In the genomic region with DNA sequence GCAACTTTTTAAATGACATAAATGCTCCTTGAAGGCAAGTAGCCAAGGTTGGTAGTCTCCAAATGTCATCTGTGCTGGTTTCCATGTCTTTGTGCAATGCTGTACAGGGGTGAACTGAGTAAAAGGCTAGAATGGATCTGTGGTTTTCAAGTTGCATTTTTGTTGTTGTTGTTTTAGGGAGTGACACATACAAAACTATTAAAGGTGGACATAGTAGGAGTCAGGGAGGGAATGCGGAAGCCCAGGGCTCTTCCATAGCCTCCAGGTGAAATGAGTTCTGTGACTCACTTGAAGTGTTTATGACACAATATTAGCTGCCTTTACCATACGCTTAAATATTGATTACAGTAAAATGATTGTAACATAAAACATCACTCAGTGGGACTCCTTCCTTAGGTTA, we compare ENCODE assay signal across 22 cellular contexts. TPM values are rescaled to one million over a fixed set of nuclear protein-coding genes. Genes with fewer than 3 reads are reported as not detected.
DNase-seq lines count a peak whose midpoint lies in the region; ATAC-seq, FAIRE-seq and TF ChIP-seq lines count a peak whose summit lies in the region.
"Had no signal": no experiment of that assay in that cellular context is flagged by ENCODE, and none has a peak within 500 bp of the region (broad histone marks: within the 10 kb centered on the region; RNA-seq: fewer than 3 reads in every experiment).

No MANE protein-coding gene starts in this region.

- H3K9me3 ChIP-seq in A549 = no peaks in the 10 kb centered on the region
- no peaks in the 10 kb centered on the region for H3K9me3 ChIP-seq in adipocyte (ENCODE audit: control insufficient read depth, low read length)
- H3K9me3 ChIP-seq in keratinocyte (ENCODE audit: control insufficient read depth, low read depth, low read length) = no peaks in the 10 kb centered on the region
- H3K9me3 ChIP-seq: BLaER1 treated with 17β-estradiol and CSF1 and Interleukin-3, amounts not matched to agents 10 nM and 100 nM; colonic mucosa; Peyer's patch had no signal

- CTCF ChIA-PET in A549 (lab: Yijun Ruan, JAX) = interaction anchor here (0.6 to 1.0 kb wide), 2 partner anchors 11 to 210 kb away, joined by 3 read pairs; no protein-coding TSS in a partner anchor

- POLR2A ChIA-PET in A549 (lab: Yijun Ruan, JAX) = no interaction called here

- H3K27me3 ChIP-seq in adipocyte (replicated peaks; ENCODE audit: control insufficient read depth, insufficient read depth, low read length) (no peaks in the 10 kb centered on the region), keratinocyte (ENCODE audit: control insufficient read depth, extremely low read depth, insufficient read depth, low read length) (no peaks in the 10 kb centered on the region)
- H3K27me3 ChIP-seq: BLaER1 treated with 17β-estradiol and CSF1 and Interleukin-3, amounts not matched to agents 10 nM and 100 nM; colonic mucosa; Peyer's patch had no signal

- H3K79me2 ChIP-seq in keratinocyte (ENCODE audit: control insufficient read depth, insufficient read depth, low read length) = no peaks in the 10 kb centered on the region

- no peak for TF ChIP-seq RAD21 in A549 (conservative IDR thresholded peaks at IDR 0.05 in 1 of 2, IDR thresholded peaks at IDR 0.05 in 1 of 2)

- TF ChIP-seq POLR2A in A549 (IDR thresholded peaks at IDR 0.05; ENCODE audit: low read length) = no peak

- WGBS in A549 (ENCODE audit: missing lambda C conversion rate) = 68% methylated on average over 2 of the region's 2 CpGs

- H4K20me1 ChIP-seq in keratinocyte (ENCODE audit: control insufficient read depth, extremely low read depth, insufficient read depth, low read length) = no peaks in the 10 kb centered on the region
- H4K20me1 ChIP-seq: BLaER1 treated with 17β-estradiol and CSF1 and Interleukin-3, amounts not matched to agents 10 nM and 100 nM had no signal

- no peak overlapping the region for H2AFZ ChIP-seq in keratinocyte (ENCODE audit: control insufficient read depth, low read length)

- no peaks in the 10 kb centered on the region for H3K9me1 ChIP-seq in keratinocyte (ENCODE audit: control insufficient read depth, extremely low read depth, insufficient read depth, low read length)

- peaks cover 15% of the 10 kb centered on the region; the same call in 2 of the 3 replicates for H3K4me1 ChIP-seq in A549
- H3K4me1 ChIP-seq in adipocyte (ENCODE audit: control insufficient read depth, insufficient read depth, low read length) = peaks cover 42% of the 10 kb centered on the region
- peaks cover 22% of the 10 kb centered on the region for H3K4me1 ChIP-seq in keratinocyte (ENCODE audit: control insufficient read depth, extremely low read depth, insufficient read depth, low read length)
- H3K4me1 ChIP-seq: colonic mucosa, Peyer's patch had no signal

- DNase-seq in A549 (ENCODE audit: low read depth in 1 of 2, low spot score in 1 of 2) (no peak), HT-29 (ENCODE audit: low spot score) (peak; percentile 31), adipocyte (ENCODE audit: low read depth) (peak; percentile 7), keratinocyte (ENCODE audit: low read depth, low spot score) (peak; percentile 88), ureter (ENCODE audit: low spot score) (no peak), NCI-H345 treated with DMSO at 0.1 percent for 48 hours (lab: John Stamatoyannopoulos, UW; ENCODE audit: unreplicated experiment) (no peak)
- DNase-seq in activated CD4-positive, CD25-positive, alpha-beta regulatory T cell treated with anti-CD3 and anti-CD28 coated beads, Interleukin-2, amount 50 U/mL, for 72 hours = no peak
- DNase-seq: ACHN; activated naive CD4-positive, alpha-beta T cell treated with anti-CD3 and anti-CD28 coated beads, Interleukin-2, amount 50 U/mL, for 16 hours; activated T-cell treated with anti-CD3 and anti-CD28 coated beads, Interleukin-2, amount 50 U/mL, for 48 hours; colonic mucosa; KG1; NCI-H2029; NCI-H345; Peyer's patch; stimulated activated CD4-positive, alpha-beta T cell treated with anti-CD3 and anti-CD28 coated beads, Interleukin-15, amount 100 ng/mL, for 24 hours; substantia nigra had no signal

- no peak for TF ChIP-seq EP300 in A549 (IDR thresholded peaks at IDR 0.05)

- H3K36me3 ChIP-seq in adipocyte (ENCODE audit: control insufficient read depth, insufficient read depth, low read length, severe bottlenecking) (no peaks in the 10 kb centered on the region), keratinocyte (ENCODE audit: control insufficient read depth in 2 of 2, extremely low read depth in 1 of 2, insufficient read depth in 2 of 2, low read length in 2 of 2) (no peaks in the 10 kb centered on the region)
- H3K36me3 ChIP-seq: BLaER1 treated with 17β-estradiol and CSF1 and Interleukin-3, amounts not matched to agents 10 nM and 100 nM; colonic mucosa; Peyer's patch had no signal

- H3K9ac ChIP-seq in adipocyte (ENCODE audit: low read length) = peak overlapping the region; percentile 47
- peak overlapping the region; percentile 35 for H3K9ac ChIP-seq in keratinocyte (ENCODE audit: control insufficient read depth, extremely low read depth, insufficient read depth, low read length)
- H3K9ac ChIP-seq: BLaER1 treated with 17β-estradiol and CSF1 and Interleukin-3, amounts not matched to agents 10 nM and 100 nM had no signal

- FAIRE-seq in A549 (lab: Jason Lieb, UNC) (no peak), keratinocyte (lab: Jason Lieb, UNC) (peak; percentile 90)
- FAIRE-seq: GM18507 had no signal

- no peak for TF ChIP-seq CTCF in A549 (IDR thresholded peaks at IDR 0.05)
- no peak for TF ChIP-seq CTCF in keratinocyte (optimal IDR thresholded peaks at IDR 0.05 in 1 of 3, IDR thresholded peaks at IDR 0.05 in 1 of 3, conservative IDR thresholded peaks at IDR 0.05 in 1 of 3; ENCODE audit: extremely low read depth in 1 of 3, insufficient read depth in 2 of 3, low read length in 3 of 3)

- H3K4me3 ChIP-seq in A549 (no peak overlapping the region), adipocyte (ENCODE audit: low read length) (peak overlapping the region; percentile 28), keratinocyte (ENCODE audit: control insufficient read depth in 2 of 3, extremely low read depth in 1 of 3, insufficient read depth in 2 of 3, low read depth in 1 of 3, low read length in 3 of 3) (peak overlapping the region in 2 of 3 experiments; percentile 27 to 36)
- H3K4me3 ChIP-seq: BLaER1 treated with 17β-estradiol and CSF1 and Interleukin-3, amounts not matched to agents 10 nM and 100 nM; colonic mucosa; lung; Peyer's patch had no signal

- dilution Hi-C loops in keratinocyte (cut with MboI; ENCODE audit: extremely low pct_ligation_motif_present, low sequenced_read_pairs) = no loop called here

- H3K4me2 ChIP-seq in A549 = peak overlapping the region; percentile 46; the same call in 1 of the 3 replicates
- peak overlapping the region; percentile 71 for H3K4me2 ChIP-seq in keratinocyte (ENCODE audit: control insufficient read depth, extremely low read depth, insufficient read depth, low read depth, low read length)

- ATAC-seq in A549 (no peak), GM21381 (IDR thresholded peaks at IDR 0.05; ENCODE audit: unreplicated experiment) (no peak)

- H3K27ac ChIP-seq in A549 (no peak overlapping the region), keratinocyte (ENCODE audit: control insufficient read depth, insufficient read depth, low read length) (peak overlapping the region; percentile 83)
- H3K27ac ChIP-seq: BLaER1 treated with 17β-estradiol and CSF1 and Interleukin-3, amounts not matched to agents 10 nM and 100 nM; colonic mucosa; Peyer's patch; SK-N-MC had no signal

TF ChIP-seq in A549, 52 proteins besides CTCF, POLR2A, EP300 and RAD21 (continues in another document):
- TF ChIP-seq TFCP2L1 (CRISPR knock-in tag; IDR thresholded peaks at IDR 0.05) = no peak
- no peak for TF ChIP-seq ESRRA (IDR thresholded peaks at IDR 0.05; ENCODE audit: borderline replicate concordance, low read length)
- TF ChIP-seq RNF2 (IDR thresholded peaks at IDR 0.05; ENCODE audit: borderline replicate concordance, low read depth) = no peak
- TF ChIP-seq CEBPB (IDR thresholded peaks at IDR 0.05) = no peak
- TF ChIP-seq ZC3H11A (IDR thresholded peaks at IDR 0.05) = no peak
- TF ChIP-seq EHMT2 (IDR thresholded peaks at IDR 0.05; ENCODE audit: low read depth) = no peak

RNA-seq across cellular contexts. Expression of a gene that starts 22.5 kb away (rescaled TPM):
- polyA plus RNA-seq in A549 (2011; rRNA removed) (90.5 and 98.2 TPM in 2 replicates), A549 (2017; fragmentation: RNase III; extraction: RNeasy Plus Mini Kit Qiagen cat#74134 plus additional on column Dnase treatment) (69.5 to 74.5 TPM (median 71.9 TPM) in 3 replicates), keratinocyte (44.7 to 82.8 TPM (median 53.3 TPM) in 3 replicates)
- polyA plus RNA-seq in A549 (2012; cell fraction: cytosol; rRNA removed) = 61.4 and 77.8 TPM in 2 replicates
- polyA plus RNA-seq in A549 (2012; cell fraction: nucleus; rRNA removed) = 50.1 and 51.2 TPM in 2 replicates
- 184 and 220 TPM in 2 replicates for polyA minus RNA-seq in A549 (2011; rRNA and poly(A)+ RNA removed)
- not detected in 2 replicates for total RNA-seq in HT-29 (2014; rRNA removed; shearing (Covaris generic))
- 99.8 TPM for polyA plus RNA-seq in keratinocyte (2011; ENCODE audit: low read depth)
- 53.5 and 69.8 TPM in 2 replicates for polyA plus RNA-seq in keratinocyte (2011; cell fraction: cytosol; rRNA removed)
- polyA plus RNA-seq in keratinocyte (2011; cell fraction: nucleus; rRNA removed) = 66.5 and 75.1 TPM in 2 replicates
- polyA plus RNA-seq in keratinocyte (2012; ENCODE audit: low replicate concordance) = 38.5 and 47.5 TPM in 2 replicates
- 135 to 160 TPM (median 157 TPM) in 3 replicates for polyA minus RNA-seq in keratinocyte
- 79.2 TPM for polyA minus RNA-seq in keratinocyte (2011; cell fraction: cytosol; rRNA and poly(A)+ RNA removed)
- 79.6 and 101 TPM in 2 replicates for polyA minus RNA-seq in keratinocyte (2011; cell fraction: nucleus; rRNA and poly(A)+ RNA removed)
- 96.7 TPM for total RNA-seq in ureter

Comparison
In these comparisons a context has a peak if more than half of its experiments do, and no peak if none do; other contexts are left out.
1. DNase-seq: peak in HT-29 (single experiment), adipocyte (single experiment) and keratinocyte (single experiment); none in A549 (0 of 2), activated CD4-positive, CD25-positive, alpha-beta regulatory T cell treated with anti-CD3 and anti-CD28 coated beads, Interleukin-2, amount 50 U/mL, for 72 hours (single experiment), ureter (single experiment) and NCI-H345 treated with DMSO at 0.1 percent for 48 hours (single experiment).
2. RNA of a gene that starts 22.5 kb away (total RNA-seq): 96.7 TPM in ureter (single experiment); not detected in HT-29; every median in the first group is over 10 times any median in the second.